In the genomic region with DNA sequence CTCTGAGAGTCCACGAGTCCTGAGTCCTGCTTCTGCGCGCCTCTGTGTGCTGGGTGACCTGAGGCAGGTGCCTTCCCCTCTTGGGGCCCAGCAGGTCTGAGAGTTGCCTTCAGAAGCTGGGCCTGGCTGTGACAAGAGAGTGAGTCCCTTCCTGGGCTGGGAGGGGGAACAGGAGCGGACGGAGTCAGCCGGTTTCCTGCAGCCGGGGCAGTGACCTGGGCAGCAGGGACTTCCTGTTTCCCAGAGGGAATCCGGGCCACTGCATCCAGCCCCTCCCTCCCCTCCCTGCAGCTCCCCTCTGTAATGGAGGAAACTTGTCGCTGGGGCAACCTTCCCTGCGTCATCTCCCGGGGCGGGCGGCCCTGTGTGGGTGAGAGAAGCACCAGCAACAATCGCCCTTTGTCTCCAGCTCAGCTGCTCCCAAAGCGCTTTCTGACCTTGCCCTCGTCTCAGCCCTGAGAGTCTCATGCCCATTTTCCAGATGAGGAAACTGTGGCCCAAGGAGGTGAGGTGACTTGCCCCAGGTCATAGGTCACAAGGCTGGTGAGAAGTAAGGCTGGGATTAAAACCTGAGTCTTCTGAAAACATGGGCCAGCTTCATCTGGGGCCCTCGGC, we compare ENCODE assay signal across 8 cellular contexts.
DNase-seq lines count a peak whose midpoint lies in the region; TF ChIP-seq lines count a peak whose summit lies in the region.

No MANE protein-coding gene starts in this region.

- H3K79me2 ChIP-seq in mammary epithelial cell (ENCODE audit: insufficient read depth, low read length) = no peaks in the 10 kb centered on the region

- intact Hi-C loops in mammary epithelial cell (cut with micrococcal nuclease) = no loop called here

- no peaks in the 10 kb centered on the region for H3K9me3 ChIP-seq in mammary epithelial cell (replicated peaks; ENCODE audit: insufficient read depth, low read length)
- no peaks in the 10 kb centered on the region for H3K9me3 ChIP-seq in skeletal muscle tissue (ENCODE audit: control insufficient read depth in 3 of 3, low read length in 3 of 3)

- H3K9ac ChIP-seq in mammary epithelial cell (ENCODE audit: insufficient read depth, low read length) (no peak overlapping the region), skeletal muscle tissue (ENCODE audit: low read depth in 1 of 3, low read length in 3 of 3) (peak overlapping the region in 1 of 3 donors; percentile 7)

- dilution Hi-C loops in mammary epithelial cell (cut with HindIII; ENCODE audit: low sequenced_read_pairs) = no loop called here

- in situ Hi-C loops in mammary epithelial cell (cut with MboI; ENCODE audit: low sequenced_read_pairs in 2 of 2) = no loop called here

- no peak for TF ChIP-seq CTCF in mammary epithelial cell (conservative IDR thresholded peaks at IDR 0.05 in 1 of 2, IDR thresholded peaks at IDR 0.05 in 1 of 2; ENCODE audit: extremely low read depth in 1 of 2, insufficient read depth in 1 of 2, low read depth in 1 of 2, low read length in 2 of 2)

- H3K4me3 ChIP-seq in mammary epithelial cell (replicated peaks in 1 of 3; ENCODE audit: insufficient read depth in 1 of 3, low read depth in 2 of 3, low read length in 3 of 3) (no peak overlapping the region), skeletal muscle tissue (ENCODE audit: low read length in 3 of 3) (no peak overlapping the region)

- DNase-seq in HuH-7 (ENCODE audit: low spot score) = peak; percentile 54
- peak; percentile 85 for DNase-seq in mammary epithelial cell
- DNase-seq in kidney tubule cell (ENCODE audit: low spot score) = peak; percentile 86
- DNase-seq in NCI-H446 (lab: John Stamatoyannopoulos, UW) = no peak
- DNase-seq in stimulated activated CD8-positive, alpha-beta memory T cell treated with anti-CD3 and anti-CD28 coated beads, Interleukin-4, amount 100 ng/mL, for 48 hours = no peak
- DNase-seq in RPMI8226 = no peak
- no peak for DNase-seq in activated T-cell treated with anti-CD3 and anti-CD28 coated beads for 4 hours

- H4K20me1 ChIP-seq in mammary epithelial cell (ENCODE audit: insufficient read depth, low read length) = no peaks in the 10 kb centered on the region

- H3K36me3 ChIP-seq in mammary epithelial cell (ENCODE audit: insufficient read depth, low read length) (no peaks in the 10 kb centered on the region), skeletal muscle tissue (ENCODE audit: control insufficient read depth in 3 of 3, insufficient read depth in 3 of 3, low read length in 3 of 3) (no peaks in the 10 kb centered on the region)

- CTCF ChIA-PET in mammary epithelial cell (lab: Charles Lee; ENCODE audit: low non-redundant PET) = no interaction called here

- H3K4me1 ChIP-seq in mammary epithelial cell (ENCODE audit: insufficient read depth, low read length) (peaks cover 11% of the 10 kb centered on the region), skeletal muscle tissue (ENCODE audit: control insufficient read depth in 3 of 3, insufficient read depth in 3 of 3, low read length in 3 of 3) (peaks cover 10 to 14% (median 10%) of the 10 kb centered on the region in 3 donors)

- H3K4me2 ChIP-seq in mammary epithelial cell (ENCODE audit: insufficient read depth, low read depth, low read length) = peak overlapping the region; percentile 28

- H3K27me3 ChIP-seq in mammary epithelial cell (ENCODE audit: insufficient read depth, low read length) = no peaks in the 10 kb centered on the region
- peaks cover 19 to 32% (median 32%) of the 10 kb centered on the region in 3 donors for H3K27me3 ChIP-seq in skeletal muscle tissue (ENCODE audit: control insufficient read depth in 3 of 3, insufficient read depth in 3 of 3, low read length in 3 of 3)

- 7% methylated on average over 10 of the region's 17 CpGs for WGBS in mammary epithelial cell (ENCODE audit: low coverage, missing lambda C conversion rate)

- BruUV-seq in mammary epithelial cell (replicated peaks; lab: Mats Ljungman, UMichigan) = no TSS peak

- no peak overlapping the region for H3K27ac ChIP-seq in mammary epithelial cell (ENCODE audit: insufficient read depth, low read depth, low read length)
- H3K27ac ChIP-seq in skeletal muscle tissue (ENCODE audit: low read depth, low read length) = peak overlapping the region; percentile 56

- peak overlapping the region; percentile 95 for H2AFZ ChIP-seq in mammary epithelial cell (ENCODE audit: low read depth, low read length)

Comparison
In these comparisons a context has a peak if more than half of its experiments do, and no peak if none do; other contexts are left out.
1. DNase-seq: peak in HuH-7 (single experiment), mammary epithelial cell (single experiment) and kidney tubule cell (single experiment); none in NCI-H446 (0 of 2), stimulated activated CD8-positive, alpha-beta memory T cell treated with anti-CD3 and anti-CD28 coated beads, Interleukin-4, amount 100 ng/mL, for 48 hours (single experiment), RPMI8226 (single experiment) and activated T-cell treated with anti-CD3 and anti-CD28 coated beads for 4 hours (single experiment).